1 cellular context compared by ENCODE assay signal in the genomic region with DNA sequence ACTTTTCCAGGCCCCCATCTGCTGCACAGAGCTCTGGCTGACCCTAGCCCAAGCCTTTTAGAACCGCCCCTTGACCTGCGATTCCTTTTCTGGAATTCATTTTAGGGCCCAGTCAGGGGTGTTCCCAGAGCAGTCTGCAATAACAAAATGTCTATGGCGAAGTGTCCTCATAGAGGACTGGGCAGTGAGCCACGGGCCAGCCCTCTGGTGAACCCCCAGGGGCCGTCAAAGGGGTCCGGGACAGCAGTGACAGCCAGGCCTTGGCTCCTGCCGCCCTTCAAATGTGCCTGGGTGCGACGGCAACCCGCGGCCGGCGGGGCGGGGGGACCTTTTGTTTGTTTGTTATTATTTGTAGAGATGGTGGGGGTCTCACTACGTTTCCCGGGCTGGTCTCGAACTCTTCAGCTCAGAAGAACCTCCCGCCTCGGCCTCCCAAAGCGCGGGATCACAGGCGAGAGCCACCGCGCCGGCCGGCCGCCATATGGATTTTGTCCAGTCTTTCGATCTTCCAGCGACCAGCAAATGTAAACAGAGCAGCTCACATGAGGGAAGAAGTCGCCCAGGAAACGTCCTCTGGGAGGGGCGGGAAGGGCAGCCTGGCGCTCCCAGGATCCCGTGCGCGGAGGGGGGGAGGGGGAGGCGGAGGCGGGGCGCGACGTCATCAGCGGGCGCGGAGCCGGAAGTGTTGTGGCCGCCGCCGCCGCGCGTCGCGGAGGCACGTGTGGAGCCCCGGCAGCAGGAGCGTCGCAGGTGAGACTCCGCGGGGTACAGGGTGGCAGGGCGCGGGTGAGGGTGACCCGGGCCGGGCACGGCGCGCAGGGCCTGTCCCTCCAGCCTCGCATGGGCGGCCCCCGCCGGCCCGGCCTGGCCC.
TF ChIP-seq lines count a peak whose summit lies in the region.

A gene (plus strand): TSS at position 685 of the 871 bp plus-strand sequence. CDS start 783 bp downstream, outside the sequence.

TF ChIP-seq in Ishikawa, 13 proteins besides CTCF, POLR2A, EP300 and RAD21 (continued from another document):
- TF ChIP-seq, protein P1, sequence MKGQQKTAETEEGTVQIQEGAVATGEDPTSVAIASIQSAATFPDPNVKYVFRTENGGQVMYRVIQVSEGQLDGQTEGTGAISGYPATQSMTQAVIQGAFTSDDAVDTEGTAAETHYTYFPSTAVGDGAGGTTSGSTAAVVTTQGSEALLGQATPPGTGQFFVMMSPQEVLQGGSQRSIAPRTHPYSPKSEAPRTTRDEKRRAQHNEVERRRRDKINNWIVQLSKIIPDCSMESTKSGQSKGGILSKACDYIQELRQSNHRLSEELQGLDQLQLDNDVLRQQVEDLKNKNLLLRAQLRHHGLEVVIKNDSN (IDR thresholded peaks at IDR 0.05), result peak; percentile 69
